Comparison of ENCODE assay signal across 34 cellular contexts in genomic region chr3:4684976-4685375, GRCh38.
"Had no signal": no experiment of that assay in that cellular context is flagged by ENCODE, and none has a peak within 500 bp of the region (broad histone marks: within the 10 kb centered on the region; RNA-seq: fewer than 3 reads in every experiment).

No MANE protein-coding gene starts in this region.

- DNase-seq: Karpas-422, Kasumi-1, MG63, MM.1S, MV-4-11, NCI-H1048, NCI-H1092, NCI-H1092 treated with DMSO at 0.1 percent for 48 hours, NCI-H1105, NCI-H1105 treated with DMSO at 0.1 percent for 48 hours, NCI-H1417, NCI-H1417 treated with DMSO at 0.1 percent for 48 hours, NCI-H1436, NCI-H1436 treated with DMSO at 0.1 percent for 48 hours, NCI-H146, NCI-H1694, NCI-H1694 treated with DMSO at 0.1 percent for 48 hours, NCI-H187, NCI-H187 treated with DMSO at 0.1 percent for 48 hours, NCI-H1930, NCI-H2029, NCI-H2029 treated with DMSO at 0.1 percent for 48 hours, NCI-H2081, NCI-H2081 treated with DMSO at 0.1 percent for 48 hours, NCI-H2107, NCI-H2171, NCI-H2171 treated with DMSO at 0.1 percent for 48 hours, NCI-H2227 treated with DMSO at 0.1 percent for 48 hours, NCI-H226, NCI-H345, NCI-H446, NCI-H446 treated with DMSO at 0.1 percent for 48 hours, NCI-H510A, NCI-H510A treated with DMSO at 0.1 percent for 48 hours had no signal

- H3K9me3 ChIP-seq: MG63 had no signal

- H3K36me3 ChIP-seq: MG63 had no signal

- H3K4me3 ChIP-seq: MG63 had no signal

- H3K27me3 ChIP-seq: MG63 had no signal
